In the genomic region with DNA sequence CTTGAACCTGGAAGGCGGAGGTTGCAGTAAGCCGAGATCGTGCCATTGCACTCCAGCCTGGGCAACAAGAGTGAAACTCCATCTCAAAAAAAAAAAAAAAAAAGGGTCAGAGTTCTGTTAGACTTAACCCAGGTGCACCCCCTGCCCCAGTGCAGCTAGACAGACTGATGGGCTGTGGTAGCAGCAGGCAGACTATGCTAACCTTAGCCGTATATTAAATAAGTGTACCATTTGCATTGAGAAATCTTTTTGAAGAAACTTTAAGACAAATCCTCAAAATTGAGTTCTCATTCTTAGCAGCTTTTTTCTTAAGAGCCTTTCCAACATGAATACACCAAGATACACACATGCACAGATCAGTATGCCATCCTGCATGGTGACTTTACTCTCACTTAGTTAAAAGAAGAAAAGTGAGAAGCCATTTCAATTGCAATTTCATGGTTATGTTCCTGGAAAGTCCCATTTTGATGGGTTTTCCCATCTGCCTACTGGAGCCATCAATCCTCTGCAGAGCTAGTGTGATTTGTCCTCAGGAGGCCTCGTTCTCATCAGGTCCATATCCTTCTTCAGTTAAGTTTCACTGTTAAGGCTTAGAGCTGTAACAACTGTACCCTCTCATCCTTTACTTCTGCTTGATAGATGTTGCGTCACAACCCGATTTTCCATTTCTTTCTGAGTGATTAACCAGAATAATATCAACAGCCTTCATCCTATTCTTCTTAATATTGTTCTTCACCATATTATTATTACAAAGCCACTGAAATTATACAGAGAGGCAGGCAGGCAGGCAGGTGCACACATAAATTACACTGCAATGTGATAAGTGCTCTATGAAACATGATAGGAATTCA, we compare ENCODE assay signal across 13 cellular contexts. TPM values are rescaled to one million over a fixed set of nuclear protein-coding genes. Genes with fewer than 3 reads are reported as not detected.
DNase-seq lines count a peak whose midpoint lies in the region; ATAC-seq and TF ChIP-seq lines count a peak whose summit lies in the region.
"Had no signal": no experiment of that assay in that cellular context is flagged by ENCODE, and none has a peak within 500 bp of the region (broad histone marks: within the 10 kb centered on the region; RNA-seq: fewer than 3 reads in every experiment).

No MANE protein-coding gene starts in this region.

- H2BK5ac ChIP-seq in IMR-90 (ENCODE audit: low read depth, low read length, poor library complexity, severe bottlenecking), result no peak overlapping the region

- ATAC-seq in IMR-90 (ENCODE audit: low read depth) (no peak), HG03460 (IDR thresholded peaks at IDR 0.05; ENCODE audit: unreplicated experiment) (no peak)
- ATAC-seq in natural killer cell treated with Interleukin-12 subunit alpha and Interleukin-12 subunit beta and Interleukin-15 and Interleukin-18, amount 100 ng/mL, for 72 hours, result no peak
- ATAC-seq: right cardiac atrium had no signal

- no peak overlapping the region for H2BK20ac ChIP-seq in IMR-90 (ENCODE audit: low read depth, low read length)

- in situ Hi-C loops in IMR-90 (cut with MboI; ENCODE audit: low sequenced_read_pairs), result loop anchor here (25.0 kb wide), 1 partner anchor 91 kb away; the partner anchor contains the start of gene FCGR3B

- H4K20me1 ChIP-seq in IMR-90 (ENCODE audit: insufficient read depth, low read length), result no peaks in the 10 kb centered on the region

- peaks cover 10% of the 10 kb centered on the region; the same call in 1 of the 2 replicates for H3K9me1 ChIP-seq in IMR-90 (ENCODE audit: insufficient read depth, low read length)

- no peak overlapping the region for H3K23ac ChIP-seq in IMR-90 (ENCODE audit: low read depth, low read length)

- peak overlapping the region; percentile 25 for H3K27ac Mint-ChIP-seq in activated naive CD8-positive, alpha-beta T cell
- peak overlapping the region; percentile 87 to 92 for H3K27ac Mint-ChIP-seq in natural killer cell treated with Interleukin-12 subunit alpha and Interleukin-12 subunit beta and Interleukin-15 and Interleukin-18, amount 100 ng/mL, for 72 hours

- TF ChIP-seq RAD21 in IMR-90 (IDR thresholded peaks at IDR 0.05; ENCODE audit: low read length), result no peak

- TF ChIP-seq CTCF in GM12865 (IDR thresholded peaks at IDR 0.05; ENCODE audit: insufficient read depth, low read depth, low read length, missing control alignments) (no peak), IMR-90 (conservative IDR thresholded peaks at IDR 0.05; ENCODE audit: low read depth, low read length) (no peak)

- no TSS peak for BruUV-seq in IMR-90 (replicated peaks; lab: Mats Ljungman, UMichigan)

- no peak overlapping the region for H4K8ac ChIP-seq in IMR-90 (ENCODE audit: low read depth in 2 of 2, low read length in 2 of 2)

- no peaks in the 10 kb centered on the region for H3K27me3 ChIP-seq in IMR-90 (ENCODE audit: control insufficient read depth, insufficient read depth, low read length)

- H2AK9ac ChIP-seq in IMR-90 (replicated peaks; ENCODE audit: low read depth, low read length, poor library complexity), result no peak overlapping the region

- POLR2A ChIA-PET in IMR-90 (lab: Charles Lee; ENCODE audit: unreplicated experiment), result no interaction called here

- H3K79me1 ChIP-seq in IMR-90 (ENCODE audit: low read depth in 1 of 2, low read length in 2 of 2), result peaks cover 3 to 13% of the 10 kb centered on the region in 2 experiments; a peak in 1 of 4 replicates

- intact Hi-C loops in IMR-90 (cut with micrococcal nuclease), result no loop called here

- no peak overlapping the region for H3K18ac ChIP-seq in IMR-90 (ENCODE audit: low read depth, low read length)

- H2AK5ac ChIP-seq in IMR-90 (ENCODE audit: low read depth, low read length), result peak overlapping the region; percentile 52; the same call in 1 of the 2 replicates

- H3K4me1 Mint-ChIP-seq in activated naive CD8-positive, alpha-beta T cell (ENCODE audit: low read depth), result peaks cover 47% of the 10 kb centered on the region
- peaks cover 68 to 69% of the 10 kb centered on the region in 2 donors for H3K4me1 Mint-ChIP-seq in natural killer cell treated with Interleukin-12 subunit alpha and Interleukin-12 subunit beta and Interleukin-15 and Interleukin-18, amount 100 ng/mL, for 72 hours (ENCODE audit: low read depth in 2 of 2)

- no peak overlapping the region for H3K27ac ChIP-seq in IMR-90 (ENCODE audit: insufficient read depth, low read length)

- no peak overlapping the region for H3K14ac ChIP-seq in IMR-90 (replicated peaks; ENCODE audit: low read depth, low read length)

- no peaks in the 10 kb centered on the region for H3K36me3 Mint-ChIP-seq in activated naive CD8-positive, alpha-beta T cell
- no peaks in the 10 kb centered on the region for H3K36me3 Mint-ChIP-seq in natural killer cell treated with Interleukin-12 subunit alpha and Interleukin-12 subunit beta and Interleukin-15 and Interleukin-18, amount 100 ng/mL, for 72 hours

- no peak overlapping the region for H3K56ac ChIP-seq in IMR-90 (ENCODE audit: extremely low read depth, insufficient read depth, low read length)

- no peaks in the 10 kb centered on the region for H3K9me3 ChIP-seq in IMR-90 (ENCODE audit: control insufficient read depth, insufficient read depth, low read length)
- H3K9me3 ChIP-seq: thoracic aorta had no signal

- TF ChIP-seq POLR2A in IMR-90 (IDR thresholded peaks at IDR 0.05; ENCODE audit: low read depth, low read length), result no peak

- no peak overlapping the region for H2AFZ ChIP-seq in IMR-90 (replicated peaks; ENCODE audit: low read length, poor library complexity)

- dilution Hi-C loops in IMR-90 (cut with HindIII; ENCODE audit: low sequenced_read_pairs, unreplicated experiment), result no loop called here

- no CpG with 5 or more reads among the region's 7 CpGs for WGBS in IMR-90 (ENCODE audit: extremely low coverage in 2 of 2, insufficient read length in 1 of 2), 2 experiments

- peak overlapping the region; percentile 7 for H3K4me3 Mint-ChIP-seq in activated naive CD8-positive, alpha-beta T cell
- peak overlapping the region; percentile 46 for H3K4me3 Mint-ChIP-seq in natural killer cell treated with Interleukin-12 subunit alpha and Interleukin-12 subunit beta and Interleukin-15 and Interleukin-18, amount 100 ng/mL, for 72 hours

- no peaks in the 10 kb centered on the region for H3K9me3 Mint-ChIP-seq in activated naive CD8-positive, alpha-beta T cell (ENCODE audit: low read depth)
- H3K9me3 Mint-ChIP-seq in natural killer cell treated with Interleukin-12 subunit alpha and Interleukin-12 subunit beta and Interleukin-15 and Interleukin-18, amount 100 ng/mL, for 72 hours, result no peaks in the 10 kb centered on the region
- H3K9me3 Mint-ChIP-seq: central memory CD8-positive, alpha-beta T cell had no signal

- H4K91ac ChIP-seq in IMR-90 (ENCODE audit: insufficient read depth, low read depth, low read length), result no peak overlapping the region

- CTCF ChIA-PET in IMR-90 (lab: Yijun Ruan, JAX), result interaction anchor here (0.7 kb wide), 1 partner anchor 558 kb away, joined by 6 read pairs; no protein-coding TSS in a partner anchor

- no peak overlapping the region for H2BK120ac ChIP-seq in IMR-90 (ENCODE audit: low read depth, low read length)

- no peak overlapping the region for H3K9ac ChIP-seq in IMR-90 (ENCODE audit: low read depth, low read length)

- no peak overlapping the region for H4K5ac ChIP-seq in IMR-90 (ENCODE audit: low read depth, low read length)

- DNase-seq in GM12865 (ENCODE audit: low read depth) (peak; percentile 55), IMR-90 (no peak), NOMO-1 (lab: John Stamatoyannopoulos, UW; ENCODE audit: unreplicated experiment in 2 of 2) (no peak), NCI-H1694 treated with DMSO at 0.1 percent for 48 hours (lab: John Stamatoyannopoulos, UW) (no peak)
- no peak for DNase-seq in natural killer cell treated with Interleukin-12 subunit alpha and Interleukin-12 subunit beta and Interleukin-15 and Interleukin-18, amount 100 ng/mL, for 72 hours (ENCODE audit: low spot score)
- DNase-seq: NCI-H2171, right cardiac atrium, SHP77, T1000 had no signal

- H3K4me2 ChIP-seq in IMR-90 (ENCODE audit: low read depth, low read length), result no peak overlapping the region

- H3K4me3 ChIP-seq in GM12865 (ENCODE audit: low read depth, low read length) (no peak overlapping the region), IMR-90 (ENCODE audit: insufficient read depth, low read depth, low read length) (no peak overlapping the region)

- H3K4me1 ChIP-seq in IMR-90 (ENCODE audit: control insufficient read depth, insufficient read depth, low read length), result peaks cover 3% of the 10 kb centered on the region; the same call in 1 of the 2 replicates

- peaks cover 2% of the 10 kb centered on the region for H3K27me3 Mint-ChIP-seq in activated naive CD8-positive, alpha-beta T cell
- no peaks in the 10 kb centered on the region for H3K27me3 Mint-ChIP-seq in natural killer cell treated with Interleukin-12 subunit alpha and Interleukin-12 subunit beta and Interleukin-15 and Interleukin-18, amount 100 ng/mL, for 72 hours
- H3K27me3 Mint-ChIP-seq: central memory CD8-positive, alpha-beta T cell had no signal

- H3K36me3 ChIP-seq in IMR-90 (ENCODE audit: control insufficient read depth, insufficient read depth, low read length), result no peaks in the 10 kb centered on the region
- H3K36me3 ChIP-seq: thoracic aorta had no signal

- H2BK15ac ChIP-seq in IMR-90 (ENCODE audit: low read depth, low read length), result 0 out of 3 replicates have a peak overlapping the region, but pooled peaks have one; percentile 42

- no peak overlapping the region for H3K4ac ChIP-seq in IMR-90 (ENCODE audit: low read depth, low read length)

RNA-seq across cellular contexts. Expression of gene FCRLB, which starts 7.3 kb away (rescaled TPM):
- 0.90 and 1.1 TPM in 2 replicates for total RNA-seq in IMR-90 (2012; rRNA removed)
- 2.2 and 2.9 TPM in 2 replicates for polyA plus RNA-seq in IMR-90 (2012; rRNA removed)
- 1.5 and 1.9 TPM in 2 replicates for polyA plus RNA-seq in IMR-90 (2012; cell fraction: cytosol; rRNA removed)
- 0.85 and 2.0 TPM in 2 replicates for polyA plus RNA-seq in IMR-90 (2012; cell fraction: nucleus; rRNA removed; ENCODE audit: low replicate concordance)
- under 1 TPM; 0.24 to 0.42 TPM for total RNA-seq in natural killer cell treated with Interleukin-12 subunit alpha and Interleukin-12 subunit beta and Interleukin-15 and Interleukin-18, amount 100 ng/mL, for 72 hours

RNA-seq across cellular contexts. Expression of gene DUSP12, which starts 21.0 kb away (rescaled TPM):
- 31.5 and 31.7 TPM in 2 replicates for total RNA-seq in IMR-90 (2012; rRNA removed)
- 35.6 and 39.2 TPM in 2 replicates for polyA plus RNA-seq in IMR-90 (2012; rRNA removed)
- 22.3 and 27.3 TPM in 2 replicates for polyA plus RNA-seq in IMR-90 (2012; cell fraction: cytosol; rRNA removed)
- polyA plus RNA-seq in IMR-90 (2012; cell fraction: nucleus; rRNA removed; ENCODE audit: low replicate concordance), result 22.1 and 22.2 TPM in 2 replicates
- total RNA-seq in natural killer cell treated with Interleukin-12 subunit alpha and Interleukin-12 subunit beta and Interleukin-15 and Interleukin-18, amount 100 ng/mL, for 72 hours, result 10 to 100 TPM; 27.7 to 39.4 TPM

RNA-seq across cellular contexts. Expression of gene FCRLA, which starts 21.6 kb away (rescaled TPM):
- 0.28 and 0.36 TPM in 2 replicates for total RNA-seq in IMR-90 (2012; rRNA removed)
- polyA plus RNA-seq in IMR-90 (2012; rRNA removed), result 0.36 and 0.46 TPM in 2 replicates
- polyA plus RNA-seq in IMR-90 (2012; cell fraction: cytosol; rRNA removed), result 0.13 and 0.21 TPM in 2 replicates
- polyA plus RNA-seq in IMR-90 (2012; cell fraction: nucleus; rRNA removed; ENCODE audit: low replicate concordance), result 0.06 and 0.11 TPM in 2 replicates
- not detected for total RNA-seq in natural killer cell treated with Interleukin-12 subunit alpha and Interleukin-12 subunit beta and Interleukin-15 and Interleukin-18, amount 100 ng/mL, for 72 hours
- total RNA-seq: right cardiac atrium, thoracic aorta had no signal

RNA-seq across cellular contexts. Expression of gene ATF6, which starts 37.5 kb away (rescaled TPM):
- 17.6 and 17.8 TPM in 2 replicates for total RNA-seq in IMR-90 (2012; rRNA removed)
- polyA plus RNA-seq in IMR-90 (2012; rRNA removed), result 11.5 and 12.2 TPM in 2 replicates
- polyA plus RNA-seq in IMR-90 (2012; cell fraction: cytosol; rRNA removed), result 3.0 and 4.1 TPM in 2 replicates
- 1.2 and 6.3 TPM in 2 replicates for polyA plus RNA-seq in IMR-90 (2012; cell fraction: nucleus; rRNA removed; ENCODE audit: low replicate concordance)
- total RNA-seq in natural killer cell treated with Interleukin-12 subunit alpha and Interleukin-12 subunit beta and Interleukin-15 and Interleukin-18, amount 100 ng/mL, for 72 hours, result 10 to 100 TPM; 25.5 to 26.4 TPM
